In genomic region chr20:710762-711120, GRCh38 we compare ENCODE assay signal across 20 cellular contexts. TPM values are rescaled to one million over a fixed set of nuclear protein-coding genes. Genes with fewer than 3 reads are reported as not detected.
"Had no signal": no experiment of that assay in that cellular context is flagged by ENCODE, and none has a peak within 500 bp of the region (broad histone marks: within the 10 kb centered on the region; RNA-seq: fewer than 3 reads in every experiment).

No MANE protein-coding gene starts in this region.

- H3K4me3 Mint-ChIP-seq: activated T-cell treated with anti-CD3 and anti-CD28 coated beads, Interleukin-2, amount 50 U/mL, for 4 hours had no signal

- H3K27ac ChIP-seq: adrenal gland, dorsolateral prefrontal cortex, left lung, tibial artery, uterus had no signal

- FAIRE-seq: astrocyte had no signal

- H3K4me3 ChIP-seq: adrenal gland, left lung, mucosa of descending colon, tibial artery, uterus had no signal

- DNase-seq: activated CD4-positive, alpha-beta T cell treated with anti-CD3 and anti-CD28 coated beads, Interleukin-2, amount 50 U/mL, for 1 hour; activated CD8-positive, alpha-beta memory T cell treated with anti-CD3 and anti-CD28 coated beads, Interleukin-2, amount 50 U/mL, for 4 hours; activated naive CD4-positive, alpha-beta T cell treated with anti-CD3 and anti-CD28 coated beads, Interleukin-2, amount 50 U/mL, for 16 hours; activated T-cell treated with anti-CD3 and anti-CD28 coated beads, Interleukin-2, amount 50 U/mL, for 4 hours; adrenal gland; foreskin melanocyte; left lung; mammary epithelial cell; mucosa of descending colon; naive B cell; stimulated activated naive CD8-positive, alpha-beta T cell treated with anti-CD3 and anti-CD28 coated beads, Interleukin-15, Interleukin-2, amounts not matched to agents 100 U/mL and 50 U/mL, for 24 hours; uterus had no signal

- H3K36me3 ChIP-seq: adrenal gland, left lung, tibial artery, uterus had no signal

- H3K4me1 ChIP-seq: adrenal gland, left lung, uterus had no signal

- ATAC-seq: activated CD4-positive, CD25-positive, alpha-beta regulatory T cell treated with anti-CD3 and anti-CD28 coated beads, Interleukin-2, amount 50 U/mL, for 24 hours; left lung; mucosa of descending colon; SK-N-SH treated with all-trans-retinoic acid at 6 μM for 48 hours; stimulated activated naive CD8-positive, alpha-beta T cell treated with anti-CD3 and anti-CD28 coated beads, Interleukin-15, Interleukin-2, amounts not matched to agents 100 U/mL and 50 U/mL, for 24 hours had no signal

- H3K9me3 ChIP-seq: mucosa of descending colon, uterus had no signal

RNA-seq across cellular contexts. Expression of gene SCRT2, which starts 35.1 kb away (rescaled TPM):
- total RNA-seq: activated T-cell treated with anti-CD3 and anti-CD28 coated beads, Interleukin-2, amount 50 U/mL, for 4 hours; adrenal gland; astrocyte; kidney epithelial cell; left lung; mammary epithelial cell; mucosa of descending colon; skeletal muscle tissue; T-helper 1 cell treated with Interleukin-12 subunit alpha and Interleukin-12 subunit beta and Interleukin-4 antibody, amounts not matched to agents 30 ng/mL and 1 ng/mL, for 36 hours; uterus had no signal
- polyA plus RNA-seq: adrenal gland, mammary epithelial cell had no signal

RNA-seq across cellular contexts. Expression of gene SLC52A3, which starts 57.6 kb away (rescaled TPM):
- total RNA-seq: activated T-cell treated with anti-CD3 and anti-CD28 coated beads, Interleukin-2, amount 50 U/mL, for 4 hours; mammary epithelial cell; skeletal muscle tissue; T-helper 1 cell treated with Interleukin-12 subunit alpha and Interleukin-12 subunit beta and Interleukin-4 antibody, amounts not matched to agents 30 ng/mL and 1 ng/mL, for 36 hours had no signal
